ENCODE assay signal across 4 cellular contexts in the genomic region with DNA sequence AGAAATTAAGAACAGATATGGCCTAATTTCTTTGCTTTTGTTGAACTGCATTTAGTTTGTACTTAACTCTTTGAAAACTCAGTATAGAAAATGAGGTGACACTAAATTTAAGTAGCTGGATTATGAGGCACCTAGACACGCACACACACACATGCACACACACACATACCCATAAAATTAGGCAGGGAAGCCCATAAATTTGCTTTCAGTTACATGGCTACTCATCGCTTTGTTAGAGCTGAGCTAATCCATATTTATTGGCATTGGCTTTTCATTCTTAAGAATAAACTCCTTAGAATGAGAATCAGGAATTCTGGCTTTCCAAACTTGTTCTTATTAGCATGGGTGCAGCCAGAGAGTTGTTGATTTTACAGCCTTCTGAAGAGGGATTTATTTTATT.
"Had no signal": no experiment of that assay in that cellular context is flagged by ENCODE, and none has a peak within 500 bp of the region (broad histone marks: within the 10 kb centered on the region; RNA-seq: fewer than 3 reads in every experiment).

No MANE protein-coding gene starts in this region.

- DNase-seq: IMR-90, KBM-7, KG1 had no signal

- H3K4me3 ChIP-seq: K562 had no signal
